1 cellular context compared by ENCODE assay signal in the genomic region with DNA sequence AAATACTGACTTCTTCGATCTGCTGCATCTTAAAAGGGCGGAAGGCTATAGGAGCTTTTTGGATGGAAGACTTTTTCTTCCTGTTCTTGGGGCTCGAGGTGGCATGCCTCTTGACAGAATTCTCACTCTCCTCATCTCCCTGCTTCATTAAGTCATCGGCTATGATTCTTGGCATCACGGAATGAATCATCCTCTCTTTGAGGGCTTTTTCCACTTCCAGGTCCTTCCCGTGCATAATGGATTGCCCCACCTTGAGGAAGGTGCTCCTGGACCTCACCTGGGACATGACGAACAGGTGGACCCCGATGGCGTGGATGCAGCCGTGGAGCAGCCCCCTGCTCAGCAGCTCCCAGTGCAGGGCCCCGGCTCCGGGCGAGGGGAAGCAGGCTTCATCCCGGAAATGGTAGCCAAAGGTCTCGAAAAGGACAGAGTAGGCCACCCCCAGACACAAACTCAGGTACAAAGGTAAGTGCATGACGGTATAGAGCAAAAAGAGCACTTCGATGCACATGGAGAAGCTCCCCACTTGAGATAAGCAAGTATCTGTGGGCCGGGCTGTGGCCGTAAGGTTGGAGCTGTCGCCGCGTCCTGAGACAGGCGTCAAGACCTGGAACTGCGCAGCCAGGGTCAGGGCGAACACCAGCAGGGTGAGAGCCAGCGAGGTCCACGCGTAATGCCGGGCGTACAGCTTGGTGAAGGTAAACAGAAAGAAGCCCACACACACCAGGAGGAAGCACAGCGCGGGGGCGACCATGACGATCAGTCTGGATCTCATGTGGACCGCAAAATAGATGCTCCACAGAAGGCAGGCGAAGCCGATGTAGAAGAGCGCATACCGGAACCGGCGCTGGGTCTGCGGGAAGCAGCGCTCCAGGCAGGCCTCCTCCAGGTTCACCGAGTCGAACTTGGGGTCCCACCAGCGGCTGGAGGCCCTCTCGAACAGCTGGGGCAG.
TF ChIP-seq lines count a peak whose summit lies in the region.

No MANE protein-coding gene starts in this region.

TF ChIP-seq in GM23338, 12 proteins besides CTCF, POLR2A, EP300 and RAD21 (continued from another document):
- TF ChIP-seq, protein P1, sequence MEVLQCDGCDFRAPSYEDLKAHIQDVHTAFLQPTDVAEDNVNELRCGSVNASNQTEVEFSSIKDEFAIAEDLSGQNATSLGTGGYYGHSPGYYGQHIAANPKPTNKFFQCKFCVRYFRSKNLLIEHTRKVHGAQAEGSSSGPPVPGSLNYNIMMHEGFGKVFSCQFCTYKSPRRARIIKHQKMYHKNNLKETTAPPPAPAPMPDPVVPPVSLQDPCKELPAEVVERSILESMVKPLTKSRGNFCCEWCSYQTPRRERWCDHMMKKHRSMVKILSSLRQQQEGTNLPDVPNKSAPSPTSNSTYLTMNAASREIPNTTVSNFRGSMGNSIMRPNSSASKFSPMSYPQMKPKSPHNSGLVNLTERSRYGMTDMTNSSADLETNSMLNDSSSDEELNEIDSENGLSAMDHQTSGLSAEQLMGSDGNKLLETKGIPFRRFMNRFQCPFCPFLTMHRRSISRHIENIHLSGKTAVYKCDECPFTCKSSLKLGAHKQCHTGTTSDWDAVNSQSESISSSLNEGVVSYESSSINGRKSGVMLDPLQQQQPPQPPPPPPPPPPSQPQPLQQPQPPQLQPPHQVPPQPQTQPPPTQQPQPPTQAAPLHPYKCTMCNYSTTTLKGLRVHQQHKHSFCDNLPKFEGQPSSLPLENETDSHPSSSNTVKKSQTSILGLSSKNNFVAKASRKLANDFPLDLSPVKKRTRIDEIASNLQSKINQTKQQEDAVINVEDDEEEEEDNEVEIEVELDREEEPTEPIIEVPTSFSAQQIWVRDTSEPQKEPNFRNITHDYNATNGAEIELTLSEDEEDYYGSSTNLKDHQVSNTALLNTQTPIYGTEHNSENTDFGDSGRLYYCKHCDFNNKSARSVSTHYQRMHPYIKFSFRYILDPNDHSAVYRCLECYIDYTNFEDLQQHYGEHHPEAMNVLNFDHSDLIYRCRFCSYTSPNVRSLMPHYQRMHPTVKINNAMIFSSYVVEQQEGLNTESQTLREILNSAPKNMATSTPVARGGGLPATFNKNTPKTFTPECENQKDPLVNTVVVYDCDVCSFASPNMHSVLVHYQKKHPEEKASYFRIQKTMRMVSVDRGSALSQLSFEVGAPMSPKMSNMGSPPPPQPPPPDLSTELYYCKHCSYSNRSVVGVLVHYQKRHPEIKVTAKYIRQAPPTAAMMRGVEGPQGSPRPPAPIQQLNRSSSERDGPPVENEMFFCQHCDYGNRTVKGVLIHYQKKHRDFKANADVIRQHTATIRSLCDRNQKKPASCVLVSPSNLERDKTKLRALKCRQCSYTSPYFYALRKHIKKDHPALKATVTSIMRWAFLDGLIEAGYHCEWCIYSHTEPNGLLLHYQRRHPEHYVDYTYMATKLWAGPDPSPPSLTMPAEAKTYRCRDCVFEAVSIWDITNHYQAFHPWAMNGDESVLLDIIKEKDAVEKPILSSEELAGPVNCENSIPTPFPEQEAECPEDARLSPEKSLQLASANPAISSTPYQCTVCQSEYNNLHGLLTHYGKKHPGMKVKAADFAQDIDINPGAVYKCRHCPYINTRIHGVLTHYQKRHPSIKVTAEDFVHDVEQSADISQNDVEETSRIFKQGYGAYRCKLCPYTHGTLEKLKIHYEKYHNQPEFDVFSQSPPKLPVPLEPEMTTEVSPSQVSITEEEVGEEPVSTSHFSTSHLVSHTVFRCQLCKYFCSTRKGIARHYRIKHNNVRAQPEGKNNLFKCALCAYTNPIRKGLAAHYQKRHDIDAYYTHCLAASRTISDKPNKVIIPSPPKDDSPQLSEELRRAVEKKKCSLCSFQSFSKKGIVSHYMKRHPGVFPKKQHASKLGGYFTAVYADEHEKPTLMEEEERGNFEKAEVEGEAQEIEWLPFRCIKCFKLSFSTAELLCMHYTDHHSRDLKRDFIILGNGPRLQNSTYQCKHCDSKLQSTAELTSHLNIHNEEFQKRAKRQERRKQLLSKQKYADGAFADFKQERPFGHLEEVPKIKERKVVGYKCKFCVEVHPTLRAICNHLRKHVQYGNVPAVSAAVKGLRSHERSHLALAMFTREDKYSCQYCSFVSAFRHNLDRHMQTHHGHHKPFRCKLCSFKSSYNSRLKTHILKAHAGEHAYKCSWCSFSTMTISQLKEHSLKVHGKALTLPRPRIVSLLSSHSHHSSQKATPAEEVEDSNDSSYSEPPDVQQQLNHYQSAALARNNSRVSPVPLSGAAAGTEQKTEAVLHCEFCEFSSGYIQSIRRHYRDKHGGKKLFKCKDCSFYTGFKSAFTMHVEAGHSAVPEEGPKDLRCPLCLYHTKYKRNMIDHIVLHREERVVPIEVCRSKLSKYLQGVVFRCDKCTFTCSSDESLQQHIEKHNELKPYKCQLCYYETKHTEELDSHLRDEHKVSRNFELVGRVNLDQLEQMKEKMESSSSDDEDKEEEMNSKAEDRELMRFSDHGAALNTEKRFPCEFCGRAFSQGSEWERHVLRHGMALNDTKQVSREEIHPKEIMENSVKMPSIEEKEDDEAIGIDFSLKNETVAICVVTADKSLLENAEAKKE (CRISPR knock-in tag; IDR thresholded peaks at IDR 0.05): no peak
- no peak for TF ChIP-seq STAT1 (IDR thresholded peaks at IDR 0.05; ENCODE audit: unreplicated experiment)
